ENCODE assay signal across 17 cellular contexts in genomic region chr2:158633261-158633660, GRCh38.
"Had no signal": no experiment of that assay in that cellular context is flagged by ENCODE, and none has a peak within 500 bp of the region (broad histone marks: within the 10 kb centered on the region; RNA-seq: fewer than 3 reads in every experiment).

No MANE protein-coding gene starts in this region.

- DNase-seq: KBM-7, MM.1S, NCI-H1092 treated with DMSO at 0.1 percent for 48 hours, NCI-H1436, NCI-H187, NCI-H2029, NCI-H2081 treated with DMSO at 0.1 percent for 48 hours, NCI-H2171, NCI-H226, NCI-H446, NCI-H510A, NCI-H524 treated with DMSO at 0.1 percent for 48 hours, NCI-H69, NCI-H774, SHP77 had no signal

- ATAC-seq: SK-N-SH treated with all-trans-retinoic acid at 6 μM for 48 hours had no signal

- H3K27ac ChIP-seq: RWPE1 had no signal
